In the genomic region with DNA sequence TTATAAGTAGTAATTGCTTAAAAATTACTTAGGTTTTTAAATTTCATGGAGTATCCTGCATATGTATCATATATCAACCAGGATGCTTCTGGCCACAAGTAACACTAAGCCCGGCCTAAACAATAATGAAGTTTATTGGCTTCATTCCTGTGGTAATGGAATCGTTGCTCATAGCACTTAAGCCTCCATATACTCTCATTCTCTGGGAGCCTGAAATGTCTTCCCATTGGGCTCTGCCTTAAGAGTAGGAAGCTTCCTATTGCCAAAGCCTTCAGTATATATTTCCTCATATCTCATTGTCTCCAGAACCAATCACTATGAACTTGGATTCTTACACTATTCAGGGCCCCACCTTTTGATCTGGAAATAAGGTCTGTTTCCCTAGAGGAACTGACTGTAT, we compare ENCODE assay signal across 16 cellular contexts.
DNase-seq lines count a peak whose midpoint lies in the region; ATAC-seq, FAIRE-seq and TF ChIP-seq lines count a peak whose summit lies in the region.
"Had no signal": no experiment of that assay in that cellular context is flagged by ENCODE, and none has a peak within 500 bp of the region (broad histone marks: within the 10 kb centered on the region; RNA-seq: fewer than 3 reads in every experiment).

No MANE protein-coding gene starts in this region.

- ATAC-seq in left colon, result no peak
- ATAC-seq: activated CD8-positive, alpha-beta T cell treated with anti-CD3 and anti-CD28 coated beads for 36 hours; activated T-helper 17 cell treated with anti-CD3 and anti-CD28 coated beads, Interleukin-2, amount 50 U/mL, for 72 hours; left ventricle myocardium superior; Panc1; stimulated activated naive CD8-positive, alpha-beta T cell treated with anti-CD3 and anti-CD28 coated beads, Interleukin-15, Interleukin-2, amounts not matched to agents 100 U/mL and 50 U/mL, for 24 hours had no signal

- DNase-seq in AG08396 (ENCODE audit: low spot score) (peak; percentile 18), HS-5 (ENCODE audit: low read depth) (peak; percentile 86), astrocyte of the hippocampus (ENCODE audit: low read depth, low spot score) (peak; percentile 46), iris pigment epithelial cell (ENCODE audit: low read depth) (peak; percentile 84), GM12892 (ENCODE audit: insufficient read length) (no peak), left colon (no peak)
- no peak for DNase-seq in activated T-cell treated with anti-CD3 and anti-CD28 coated beads, Interleukin-2, amount 50 U/mL, for 48 hours
- DNase-seq in stimulated activated CD4-positive, alpha-beta T cell treated with anti-CD3 and anti-CD28 coated beads, Interleukin-2, amount 100 ng/mL, for 48 hours, result no peak
- DNase-seq: activated CD8-positive, alpha-beta T cell treated with anti-CD3 and anti-CD28 coated beads for 36 hours; adrenal gland; left ventricle myocardium superior; NCI-H1930; stimulated activated naive CD8-positive, alpha-beta T cell treated with anti-CD3 and anti-CD28 coated beads, Interleukin-15, Interleukin-2, amounts not matched to agents 100 U/mL and 50 U/mL, for 24 hours had no signal

- FAIRE-seq in GM12892 (lab: Jason Lieb, UNC), result no peak
- FAIRE-seq: GM18507 had no signal

- no peak for TF ChIP-seq POLR2A in GM12892 (IDR thresholded peaks at IDR 0.05; ENCODE audit: low read depth, low read length)

- intact Hi-C loops in left colon (cut with DNase I, micrococcal nuclease), result no loop called here

Comparison
In these comparisons a context has a peak if more than half of its experiments do, and no peak if none do; other contexts are left out.
1. DNase-seq: peak in AG08396 (single experiment), HS-5 (single experiment), astrocyte of the hippocampus (single experiment) and iris pigment epithelial cell (single experiment); none in activated T-cell treated with anti-CD3 and anti-CD28 coated beads, Interleukin-2, amount 50 U/mL, for 48 hours (0 of 2), GM12892 (single experiment), left colon (0 of 2) and stimulated activated CD4-positive, alpha-beta T cell treated with anti-CD3 and anti-CD28 coated beads, Interleukin-2, amount 100 ng/mL, for 48 hours (0 of 2).